Comparison of ENCODE assay signal across 9 cellular contexts in the genomic region with DNA sequence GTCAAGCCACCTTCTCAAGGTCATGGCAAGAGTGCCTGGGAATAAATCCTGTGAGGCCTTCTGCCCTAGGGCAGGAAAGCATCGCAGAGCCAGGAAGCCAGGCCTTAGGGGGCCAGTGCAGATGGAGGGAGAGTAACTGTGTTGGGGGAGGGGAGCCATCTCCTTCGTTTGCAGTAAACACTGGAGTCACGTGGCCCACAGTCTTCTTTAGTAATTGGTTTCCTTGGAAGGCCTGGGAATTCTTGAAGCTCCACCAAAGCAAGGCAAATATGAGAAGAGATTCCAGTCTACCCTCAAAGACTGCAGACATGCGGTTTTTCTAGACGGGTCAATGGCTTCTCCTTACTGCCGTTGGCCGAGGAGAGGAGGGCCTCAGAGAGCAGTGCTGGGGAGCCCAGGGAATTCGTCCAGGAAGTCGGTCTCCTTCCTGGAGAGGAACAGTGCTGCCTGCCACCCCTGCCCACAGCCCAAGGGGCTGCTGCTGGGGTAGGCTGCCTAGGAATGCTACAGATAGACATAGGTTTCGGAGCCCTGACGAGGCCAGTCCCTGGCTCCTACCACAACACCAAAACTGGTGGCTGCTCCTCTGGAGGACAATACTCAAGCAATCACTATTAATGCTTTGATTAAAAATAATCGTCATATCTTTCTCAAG. TPM values are rescaled to one million over a fixed set of nuclear protein-coding genes. Genes with fewer than 3 reads are reported as not detected.
DNase-seq lines count a peak whose midpoint lies in the region; ATAC-seq and TF ChIP-seq lines count a peak whose summit lies in the region.
"Had no signal": no experiment of that assay in that cellular context is flagged by ENCODE, and none has a peak within 500 bp of the region (broad histone marks: within the 10 kb centered on the region; RNA-seq: fewer than 3 reads in every experiment).

No MANE protein-coding gene starts in this region.

- H3K27ac ChIP-seq in C4-2B, result peak overlapping the region; percentile 83

- no peak for TF ChIP-seq CTCF in C4-2B (conservative IDR thresholded peaks at IDR 0.05)
- TF ChIP-seq CTCF in endothelial cell (IDR thresholded peaks at IDR 0.05; ENCODE audit: unreplicated experiment), result no peak
- no peak for TF ChIP-seq CTCF in nephron (IDR thresholded peaks at IDR 0.05; ENCODE audit: unreplicated experiment in 3 of 3)
- no peak for TF ChIP-seq CTCF in Calu3 (IDR thresholded peaks at IDR 0.05; ENCODE audit: unreplicated experiment)

- peak overlapping the region; percentile 90 for H3K27ac Mint-ChIP-seq in endothelial cell (ENCODE audit: unreplicated experiment)
- peak overlapping the region in 2 of 3 experiments; percentile 22 to 59 for H3K27ac Mint-ChIP-seq in nephron
- H3K27ac Mint-ChIP-seq in Calu3 (ENCODE audit: unreplicated experiment), result no peak overlapping the region

- DNase-seq in NCI-H2227 (lab: John Stamatoyannopoulos, UW; ENCODE audit: unreplicated experiment) (peak; percentile 17), endothelial cell (ENCODE audit: low spot score) (peak; percentile 41), Calu3 (no peak), COLO668 (lab: John Stamatoyannopoulos, UW; ENCODE audit: unreplicated experiment) (no peak)
- no peak for DNase-seq in activated CD4-positive, alpha-beta T cell treated with anti-CD3 and anti-CD28 coated beads for 1 hour
- DNase-seq: NCI-H510A treated with DMSO at 0.1 percent for 48 hours had no signal

- no peak for ATAC-seq in GM18498 (IDR thresholded peaks at IDR 0.05; ENCODE audit: unreplicated experiment)

- H3K36me3 Mint-ChIP-seq in endothelial cell (ENCODE audit: low read depth, unreplicated experiment), result peaks cover 29% of the 10 kb centered on the region
- H3K36me3 Mint-ChIP-seq in nephron (ENCODE audit: low read depth), result peaks cover 54% of the 10 kb centered on the region
- peaks cover 28% of the 10 kb centered on the region for H3K36me3 Mint-ChIP-seq in Calu3 (ENCODE audit: insufficient read depth, unreplicated experiment)

- peak overlapping the region; percentile 25 for H3K4me3 Mint-ChIP-seq in endothelial cell (ENCODE audit: unreplicated experiment)
- no peak overlapping the region for H3K4me3 Mint-ChIP-seq in nephron
- no peak overlapping the region for H3K4me3 Mint-ChIP-seq in Calu3 (ENCODE audit: low read depth, unreplicated experiment)

- no peaks in the 10 kb centered on the region for H3K9me3 Mint-ChIP-seq in endothelial cell (ENCODE audit: unreplicated experiment)
- H3K9me3 Mint-ChIP-seq in nephron, result no peaks in the 10 kb centered on the region
- no peaks in the 10 kb centered on the region for H3K9me3 Mint-ChIP-seq in Calu3 (ENCODE audit: low read depth, unreplicated experiment)

- H3K27me3 Mint-ChIP-seq in endothelial cell (ENCODE audit: unreplicated experiment), result peaks cover 6% of the 10 kb centered on the region
- no peaks in the 10 kb centered on the region for H3K27me3 Mint-ChIP-seq in nephron (ENCODE audit: low read depth)
- no peaks in the 10 kb centered on the region for H3K27me3 Mint-ChIP-seq in Calu3 (ENCODE audit: unreplicated experiment)

- intact Hi-C loops in Calu3 (cut with micrococcal nuclease; ENCODE audit: unreplicated experiment), result no loop called here

- H3K4me1 Mint-ChIP-seq in endothelial cell (ENCODE audit: unreplicated experiment), result peaks cover 78% of the 10 kb centered on the region
- H3K4me1 Mint-ChIP-seq in nephron, result peaks cover 59% of the 10 kb centered on the region
- H3K4me1 Mint-ChIP-seq in Calu3 (ENCODE audit: low read depth, unreplicated experiment), result peaks cover 57% of the 10 kb centered on the region

- BruUV-seq in Calu3 (replicated peaks; lab: Mats Ljungman, UMichigan), result no TSS peak

- CTCF ChIA-PET in Calu3 (lab: Charles Lee), result interaction anchor here (0.5 kb wide), 1 partner anchor 49 kb away, joined by 4 read pairs; no protein-coding TSS in a partner anchor

RNA-seq across cellular contexts. Expression of gene ANP32A, which starts 30.6 kb away (rescaled TPM):
- total RNA-seq in endothelial cell (ENCODE audit: unreplicated experiment) (248 TPM), Calu3 (2022) (250 and 267 TPM in 2 replicates)

Comparison
In these comparisons a context has a peak if more than half of its experiments do, and no peak if none do; other contexts are left out.
1. DNase-seq: peak in NCI-H2227 (single experiment) and endothelial cell (single experiment); none in Calu3 (single experiment), COLO668 (single experiment) and activated CD4-positive, alpha-beta T cell treated with anti-CD3 and anti-CD28 coated beads for 1 hour (single experiment).